Comparison of ENCODE assay signal across 22 cellular contexts in the genomic region with DNA sequence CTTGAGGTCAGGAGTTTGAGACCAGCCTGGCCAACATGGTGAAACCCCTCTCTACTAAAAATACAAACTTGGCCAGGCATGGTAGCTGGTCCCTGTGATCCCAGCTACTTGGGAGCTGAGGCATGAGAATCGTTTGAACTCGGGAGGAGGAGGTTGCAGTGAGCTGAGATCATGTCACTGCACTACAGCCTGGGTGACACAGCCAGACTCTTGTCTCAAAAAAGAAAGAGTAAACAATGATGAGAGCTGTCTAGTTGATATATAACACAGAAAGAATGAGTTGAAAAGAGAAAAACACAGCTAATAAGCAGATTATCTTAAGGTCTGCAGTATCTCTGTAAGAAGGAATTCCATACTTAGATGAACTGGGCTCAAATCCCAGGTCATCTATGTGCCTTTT.
"Had no signal": no experiment of that assay in that cellular context is flagged by ENCODE, and none has a peak within 500 bp of the region (broad histone marks: within the 10 kb centered on the region; RNA-seq: fewer than 3 reads in every experiment).

No MANE protein-coding gene starts in this region.

- ATAC-seq: activated CD8-positive, alpha-beta memory T cell treated with anti-CD3 and anti-CD28 coated beads, Interleukin-2, amount 10 ng/mL, durations not matched to agents 7 days and 5 days; body of pancreas; natural killer cell; WTC11 had no signal

- FAIRE-seq: colon, keratinocyte had no signal

- H3K9me3 Mint-ChIP-seq: activated CD4-positive, alpha-beta memory T cell treated with anti-CD3 and anti-CD28 coated beads, Interleukin-2, amount 10 ng/mL, durations not matched to agents 7 days and 5 days; activated naive CD8-positive, alpha-beta T cell treated with anti-CD3 and anti-CD28 coated beads, Interleukin-2, amount 10 ng/mL, durations not matched to agents 7 days and 5 days; endodermal cell; natural killer cell; stimulated activated naive CD8-positive, alpha-beta T cell treated with anti-CD3 and anti-CD28 coated beads, Interleukin-15, Interleukin-2, amounts not matched to agents 100 ng/mL and 50 ng/mL, for 24 hours; T-helper 2 cell treated with Interferon-gamma antibody and Interleukin-4, amounts not matched to agents 5 μg/mL and 100 μg/mL, for 36 hours; WTC11 had no signal

- H3K4me1 Mint-ChIP-seq: activated CD4-positive, alpha-beta memory T cell treated with anti-CD3 and anti-CD28 coated beads, Interleukin-2, amount 10 ng/mL, durations not matched to agents 7 days and 5 days; activated CD8-positive, alpha-beta memory T cell treated with anti-CD3 and anti-CD28 coated beads, Interleukin-2, amount 10 ng/mL, durations not matched to agents 7 days and 5 days; activated naive CD8-positive, alpha-beta T cell treated with anti-CD3 and anti-CD28 coated beads, Interleukin-2, amount 10 ng/mL, durations not matched to agents 7 days and 5 days; natural killer cell; WTC11 had no signal

- H3K27ac ChIP-seq: body of pancreas, foreskin keratinocyte, suprapubic skin, transverse colon had no signal

- H3K27ac Mint-ChIP-seq: activated CD4-positive, alpha-beta memory T cell treated with anti-CD3 and anti-CD28 coated beads, Interleukin-2, amount 10 ng/mL, durations not matched to agents 7 days and 5 days; activated CD8-positive, alpha-beta memory T cell treated with anti-CD3 and anti-CD28 coated beads, Interleukin-2, amount 10 ng/mL, durations not matched to agents 7 days and 5 days; activated naive CD8-positive, alpha-beta T cell treated with anti-CD3 and anti-CD28 coated beads, Interleukin-2, amount 10 ng/mL, durations not matched to agents 7 days and 5 days; endodermal cell; natural killer cell; stimulated activated naive CD8-positive, alpha-beta T cell treated with anti-CD3 and anti-CD28 coated beads, Interleukin-15, Interleukin-2, amounts not matched to agents 100 ng/mL and 50 ng/mL, for 24 hours; T-helper 2 cell treated with Interferon-gamma antibody and Interleukin-4, amounts not matched to agents 5 μg/mL and 100 μg/mL, for 36 hours; WTC11 had no signal

- H3K36me3 Mint-ChIP-seq: activated CD8-positive, alpha-beta memory T cell treated with anti-CD3 and anti-CD28 coated beads, Interleukin-2, amount 10 ng/mL, durations not matched to agents 7 days and 5 days; activated naive CD8-positive, alpha-beta T cell treated with anti-CD3 and anti-CD28 coated beads, Interleukin-2, amount 10 ng/mL, durations not matched to agents 7 days and 5 days; natural killer cell; WTC11 had no signal

- H3K27me3 ChIP-seq: body of pancreas, foreskin keratinocyte, suprapubic skin, transverse colon, uterus had no signal

- H3K9me3 ChIP-seq: body of pancreas, suprapubic skin, transverse colon, uterus had no signal

- H3K36me3 ChIP-seq: suprapubic skin, transverse colon, uterus had no signal

- H3K4me3 ChIP-seq: body of pancreas, suprapubic skin, transverse colon, uterus had no signal

- DNase-seq: activated CD4-positive, alpha-beta memory T cell treated with anti-CD3 and anti-CD28 coated beads, Interleukin-2, amount 10 ng/mL, durations not matched to agents 7 days and 5 days; activated CD4-positive, alpha-beta T cell treated with anti-CD3 and anti-CD28 coated beads for 48 hours; activated CD8-positive, alpha-beta memory T cell treated with anti-CD3 and anti-CD28 coated beads, Interleukin-2, amount 10 ng/mL, durations not matched to agents 7 days and 5 days; activated naive CD4-positive, alpha-beta T cell treated with Interleukin-2 at 50 U/mL for 16 hours; activated naive CD8-positive, alpha-beta T cell treated with anti-CD3 and anti-CD28 coated beads, Interleukin-2, amount 10 ng/mL, durations not matched to agents 7 days and 5 days; amygdala; body of pancreas; central memory CD4-positive, alpha-beta T cell; endodermal cell; foreskin keratinocyte; glutamatergic neuron; mesendoderm; natural killer cell; stimulated activated CD4-positive, alpha-beta T cell treated with anti-CD3 and anti-CD28 coated beads, Interleukin-2, amount 100 ng/mL, for 24 hours; transverse colon; uterus had no signal

- H3K4me3 Mint-ChIP-seq: activated CD4-positive, alpha-beta memory T cell treated with anti-CD3 and anti-CD28 coated beads, Interleukin-2, amount 10 ng/mL, durations not matched to agents 7 days and 5 days; activated CD8-positive, alpha-beta memory T cell treated with anti-CD3 and anti-CD28 coated beads, Interleukin-2, amount 10 ng/mL, durations not matched to agents 7 days and 5 days; activated naive CD8-positive, alpha-beta T cell treated with anti-CD3 and anti-CD28 coated beads, Interleukin-2, amount 10 ng/mL, durations not matched to agents 7 days and 5 days; endodermal cell; natural killer cell; stimulated activated naive CD8-positive, alpha-beta T cell treated with anti-CD3 and anti-CD28 coated beads, Interleukin-15, Interleukin-2, amounts not matched to agents 100 ng/mL and 50 ng/mL, for 24 hours; T-helper 2 cell treated with Interferon-gamma antibody and Interleukin-4, amounts not matched to agents 5 μg/mL and 100 μg/mL, for 36 hours; WTC11 had no signal

- H3K4me1 ChIP-seq: body of pancreas, uterus had no signal
